ENCODE assay signal across 8 cellular contexts in genomic region chr21:43810505-43811261, GRCh38. TPM values are rescaled to one million over a fixed set of nuclear protein-coding genes. Genes with fewer than 3 reads are reported as not detected.
DNase-seq lines count a peak whose midpoint lies in the region; ATAC-seq and TF ChIP-seq lines count a peak whose summit lies in the region.

No MANE protein-coding gene starts in this region.

- H3K4me3 ChIP-seq in CD8-positive, alpha-beta T cell (ENCODE audit: low read depth, low read length), result no peak overlapping the region
- H3K4me3 ChIP-seq in RWPE2 (ENCODE audit: severe bottlenecking) (no peak overlapping the region), foreskin fibroblast (ENCODE audit: low read depth in 1 of 2, low read length in 2 of 2) (no peak overlapping the region), osteoblast (ENCODE audit: insufficient read depth, low read length) (no peak overlapping the region), testis (no peak overlapping the region)

- peak; percentile 86 for TF ChIP-seq CTCF in CD8-positive, alpha-beta T cell (IDR thresholded peaks at IDR 0.05)
- TF ChIP-seq CTCF in RWPE2 (IDR thresholded peaks at IDR 0.05; ENCODE audit: poor library complexity, severe bottlenecking) (peak; percentile 84), foreskin fibroblast (IDR thresholded peaks at IDR 0.05; ENCODE audit: low read depth, low read length) (peak; percentile 98), osteoblast (IDR thresholded peaks at IDR 0.05; ENCODE audit: extremely low read depth, low read depth, low read length) (peak; percentile 86), testis (IDR thresholded peaks at IDR 0.05) (peak; percentile 89 to 95 (median 92))

- H3K36me3 Mint-ChIP-seq in CD8-positive, alpha-beta T cell, result peaks cover 6% of the 10 kb centered on the region

- H3K4me1 Mint-ChIP-seq in CD8-positive, alpha-beta T cell (ENCODE audit: low read depth), result peaks cover 7% of the 10 kb centered on the region

- TF ChIP-seq POLR2A in testis (IDR thresholded peaks at IDR 0.05), result no peak

- CTCF ChIA-PET in CD8-positive, alpha-beta T cell (lab: Charles Lee), result interaction anchor here (0.6 to 2.2 kb wide), 26 partner anchors 9 to 680 kb away, joined by 3 to 16 read pairs (median 4); no protein-coding TSS in a partner anchor

- H3K4me3 Mint-ChIP-seq in CD8-positive, alpha-beta T cell, result no peak overlapping the region

- no peaks in the 10 kb centered on the region for H3K79me2 ChIP-seq in osteoblast (ENCODE audit: insufficient read depth, low read length)

- no peaks in the 10 kb centered on the region for H3K9me3 ChIP-seq in CD8-positive, alpha-beta T cell (ENCODE audit: low read length)
- H3K9me3 ChIP-seq in RWPE2 (ENCODE audit: severe bottlenecking), result no peaks in the 10 kb centered on the region
- no peaks in the 10 kb centered on the region for H3K9me3 ChIP-seq in osteoblast (ENCODE audit: low read depth, low read length)
- H3K9me3 ChIP-seq in testis, result no peaks in the 10 kb centered on the region

- no peak overlapping the region for H2AFZ ChIP-seq in osteoblast (ENCODE audit: low read length)

- no peak overlapping the region for H3K27ac Mint-ChIP-seq in CD8-positive, alpha-beta T cell

- H3K4me1 ChIP-seq in CD8-positive, alpha-beta T cell (ENCODE audit: insufficient read depth, low read length), result peaks cover 9% of the 10 kb centered on the region
- peaks cover 15% of the 10 kb centered on the region for H3K4me1 ChIP-seq in RWPE2 (ENCODE audit: insufficient read depth, poor library complexity, severe bottlenecking)
- peaks cover 2% of the 10 kb centered on the region for H3K4me1 ChIP-seq in osteoblast (ENCODE audit: insufficient read depth, low read length)
- H3K4me1 ChIP-seq in testis, result peaks cover 6% of the 10 kb centered on the region

- H3K9me3 Mint-ChIP-seq in CD8-positive, alpha-beta T cell, result no peaks in the 10 kb centered on the region

- ATAC-seq in CD8-positive, alpha-beta T cell, result peak; percentile 98
- ATAC-seq in GM21423 (IDR thresholded peaks at IDR 0.05; ENCODE audit: unreplicated experiment) (peak; percentile 62), RWPE2 (ENCODE audit: low read depth) (peak; percentile 28)

- peaks cover 4% of the 10 kb centered on the region for H4K20me1 ChIP-seq in osteoblast (ENCODE audit: insufficient read depth, low read length)

- WGBS in testis, 2 donors, result 30 to 58% methylated on average over 18 to 23 of the region's 23 CpGs

- POLR2A ChIA-PET in CD8-positive, alpha-beta T cell (lab: Charles Lee), result interaction anchor here (0.6 kb wide), 1 partner anchor 83 kb away, joined by 5 read pairs; no protein-coding TSS in a partner anchor

- peak overlapping the region; percentile 40 for H3K4me2 ChIP-seq in osteoblast (ENCODE audit: insufficient read depth, low read length)

- no peaks in the 10 kb centered on the region for H3K27me3 Mint-ChIP-seq in CD8-positive, alpha-beta T cell (ENCODE audit: low read depth)

- no peaks in the 10 kb centered on the region for H3K27me3 ChIP-seq in CD8-positive, alpha-beta T cell (ENCODE audit: insufficient read depth, low read length)
- H3K27me3 ChIP-seq in RWPE2 (ENCODE audit: insufficient read depth, poor library complexity, severe bottlenecking), result no peaks in the 10 kb centered on the region
- peaks cover 7% of the 10 kb centered on the region for H3K27me3 ChIP-seq in osteoblast (ENCODE audit: insufficient read depth, low read length)
- H3K27me3 ChIP-seq in testis, result no peaks in the 10 kb centered on the region

- H3K27ac ChIP-seq in CD8-positive, alpha-beta T cell (ENCODE audit: low read depth, low read length), result no peak overlapping the region
- H3K27ac ChIP-seq in RWPE2 (ENCODE audit: poor library complexity, severe bottlenecking), result no peak overlapping the region
- H3K27ac ChIP-seq in osteoblast (ENCODE audit: low read depth, low read length), result no peak overlapping the region
- no peak overlapping the region for H3K27ac ChIP-seq in testis

- peak; percentile 82 to 93 (median 85) for DNase-seq in CD8-positive, alpha-beta T cell
- DNase-seq in LoVo (ENCODE audit: low spot score) (peak; percentile 64), RWPE2 (ENCODE audit: low spot score) (no peak), foreskin fibroblast (peak; percentile 46 to 87), osteoblast (ENCODE audit: insufficient read length, low spot score, missing footprints) (peak; percentile 100), testis (peak; percentile 84)
- DNase-seq in activated effector memory CD4-positive, alpha-beta T cell treated with Interleukin-2 at 50 U/mL for 16 hours, result peak; percentile 73

- peaks cover 3% of the 10 kb centered on the region for H3K36me3 ChIP-seq in CD8-positive, alpha-beta T cell (ENCODE audit: insufficient read depth, low read length)
- H3K36me3 ChIP-seq in RWPE2 (ENCODE audit: low read depth), result peaks cover 3% of the 10 kb centered on the region; the same call in 1 of the 2 replicates
- no peaks in the 10 kb centered on the region for H3K36me3 ChIP-seq in osteoblast (ENCODE audit: insufficient read depth, low read length)
- H3K36me3 ChIP-seq in testis (ENCODE audit: low read depth, missing control alignments), result no peaks in the 10 kb centered on the region

- intact Hi-C loops in CD8-positive, alpha-beta T cell (cut with DNase I, micrococcal nuclease), result loop anchor here (1.0 to 5.0 kb wide), 4 partner anchors 107 to 494 kb away; no protein-coding TSS in a partner anchor
- intact Hi-C loops in testis (cut with DNase I; ENCODE audit: low total_unique reads), result no loop called here

RNA-seq across cellular contexts. Expression of gene RRP1, which starts 21.3 kb away (rescaled TPM):
- total RNA-seq in CD8-positive, alpha-beta T cell, result 10 to 100 TPM; 26.8 to 26.9 TPM
- total RNA-seq in osteoblast, result 16.5 and 18.5 TPM in 2 replicates
- 10 to 100 TPM; 33.6 to 40.2 TPM for total RNA-seq in testis
- polyA plus RNA-seq in testis (ENCODE audit: insufficient read depth, low read depth, low replicate concordance), result 21.1 TPM

RNA-seq across cellular contexts. Expression of gene CSTB, which starts 34.6 kb away (rescaled TPM):
- 1 to 10 TPM; 7.4 to 7.7 TPM for total RNA-seq in CD8-positive, alpha-beta T cell
- 14.8 and 18.3 TPM in 2 replicates for total RNA-seq in osteoblast
- 10 to 100 TPM; 23.9 to 31.0 TPM for total RNA-seq in testis
- polyA plus RNA-seq in testis (ENCODE audit: insufficient read depth, low read depth, low replicate concordance), result 49.5 TPM

RNA-seq across cellular contexts. Expression of gene AGPAT3, which starts 54.3 kb away (rescaled TPM):
- total RNA-seq in CD8-positive, alpha-beta T cell, result 10 to 100 TPM; 34.6 to 37.5 TPM
- total RNA-seq in osteoblast (37.4 and 47.4 TPM in 2 replicates), testis (10 to 100 TPM; 64.5 to 77.5 TPM)
- 69.8 TPM for polyA plus RNA-seq in testis (ENCODE audit: insufficient read depth, low read depth, low replicate concordance)

Comparison
In these comparisons a context has a peak if more than half of its experiments do, and no peak if none do; other contexts are left out.
1. ATAC-seq: peak in every context shown above with its lines; median percentile 98 in CD8-positive, alpha-beta T cell; 62 in GM21423; 28 in RWPE2.